5 cellular contexts compared by ENCODE assay signal in genomic region chr17:7091311-7092020, GRCh38. TPM values are rescaled to one million over a fixed set of nuclear protein-coding genes. Genes with fewer than 3 reads are reported as not detected.
"Had no signal": no experiment of that assay in that cellular context is flagged by ENCODE, and none has a peak within 500 bp of the region (broad histone marks: within the 10 kb centered on the region; RNA-seq: fewer than 3 reads in every experiment).

No MANE protein-coding gene starts in this region.

RNA-seq across cellular contexts. Expression of gene CLEC10A, which starts 11.4 kb away (rescaled TPM):
- total RNA-seq: endodermal cell, glomerular endothelial cell, myocyte, occipital lobe, progenitor cell of endocrine pancreas had no signal

RNA-seq across cellular contexts. Expression of gene ASGR2, which starts 23.2 kb away (rescaled TPM):
- total RNA-seq: glomerular endothelial cell, myocyte, occipital lobe had no signal
